8 cellular contexts compared by ENCODE assay signal in genomic region chr1:209692745-209693504, GRCh38. TPM values are rescaled to one million over a fixed set of nuclear protein-coding genes. Genes with fewer than 3 reads are reported as not detected.
DNase-seq lines count a peak whose midpoint lies in the region; ATAC-seq, FAIRE-seq and TF ChIP-seq lines count a peak whose summit lies in the region.

No MANE protein-coding gene starts in this region.

- in situ Hi-C loops in K562 (cut with MboI): no loop called here

- no peaks in the 10 kb centered on the region for H4K20me1 ChIP-seq in DND-41 (ENCODE audit: insufficient read depth, low read length)
- H4K20me1 ChIP-seq in K562 (replicated peaks; ENCODE audit: control insufficient read depth, insufficient read depth, low read length): no peaks in the 10 kb centered on the region

- no peak for TF ChIP-seq POLR2A in K562 (conservative IDR thresholded peaks at IDR 0.05)

- FAIRE-seq in TTC549 (lab: Jason Lieb, UNC) (peak; percentile 92), K562 (lab: Jason Lieb, UNC) (peak; percentile 89)

- no TSS peak for BruUV-seq in K562 (replicated peaks; lab: Mats Ljungman, UMichigan)

- peak; percentile 34; the same call in 1 of the 2 replicates for TF ChIP-seq EP300 in K562 (IDR thresholded peaks at IDR 0.05; ENCODE audit: low read length)

- intact Hi-C loops in K562 (cut with micrococcal nuclease): loop anchor here (1.0 to 10.0 kb wide), 7 partner anchors 50 to 292 kb away; no protein-coding TSS in a partner anchor

- H3K9ac ChIP-seq in DND-41 (ENCODE audit: low read depth, low read length): no peak overlapping the region
- no peak overlapping the region for H3K9ac ChIP-seq in K562 (ENCODE audit: insufficient read depth in 1 of 2, low read depth in 2 of 2, low read length in 2 of 2)

- no peaks in the 10 kb centered on the region for H3K27me3 ChIP-seq in DND-41 (ENCODE audit: insufficient read depth, low read length, poor library complexity)
- peaks cover 0 to 3% of the 10 kb centered on the region in 2 experiments; a peak in 1 of 5 replicates for H3K27me3 ChIP-seq in K562 (ENCODE audit: control insufficient read depth in 2 of 2, insufficient read depth in 2 of 2, low read length in 2 of 2)

- H3K36me3 ChIP-seq in DND-41 (ENCODE audit: insufficient read depth, low read length) (no peaks in the 10 kb centered on the region), K562 (ENCODE audit: control insufficient read depth, insufficient read depth, low read length) (no peaks in the 10 kb centered on the region)

- CTCF ChIA-PET in K562 (lab: Yijun Ruan, JAX; ENCODE audit: low intra/inter-chr PET ratio): interaction anchor here (0.7 to 3.8 kb wide), 9 partner anchors 49 to 127 kb away, joined by 3 to 64 read pairs (median 5); no protein-coding TSS in a partner anchor

- peaks cover 4% of the 10 kb centered on the region for H3K4me1 ChIP-seq in DND-41 (ENCODE audit: insufficient read depth, low read length)
- no peaks in the 10 kb centered on the region; a peak in 2 of 5 replicates for H3K4me1 ChIP-seq in K562 (replicated peaks in 1 of 2; ENCODE audit: control insufficient read depth in 2 of 2, insufficient read depth in 2 of 2, low read length in 2 of 2)

- 0% methylated on average over 3 of the region's 3 CpGs for whole genome bisulfite sequencing in K562 (ENCODE audit: insufficient coverage, low coverage, missing lambda C conversion rate)

- no peaks in the 10 kb centered on the region for H3K79me2 ChIP-seq in DND-41 (ENCODE audit: insufficient read depth, low read length)
- no peaks in the 10 kb centered on the region for H3K79me2 ChIP-seq in K562 (ENCODE audit: control insufficient read depth, insufficient read depth, low read length)

- no peaks in the 10 kb centered on the region for H3K9me1 ChIP-seq in K562 (ENCODE audit: control insufficient read depth, insufficient read depth, low read length)

- POLR2A ChIA-PET in K562 (lab: Yijun Ruan, JAX): interaction anchor here (0.6 to 1.2 kb wide), 4 partner anchors 20 to 123 kb away, joined by 3 to 5 read pairs (median 3); no protein-coding TSS in a partner anchor

- H3K4me2 ChIP-seq in DND-41 (ENCODE audit: insufficient read depth, low read length) (peak overlapping the region; percentile 2; the same call in 1 of the 2 replicates), K562 (ENCODE audit: insufficient read depth, low read length) (no peak overlapping the region)

- H3K9me3 ChIP-seq in DND-41 (ENCODE audit: insufficient read depth, low read length, severe bottlenecking) (no peaks in the 10 kb centered on the region), K562 (replicated peaks; ENCODE audit: control insufficient read depth, insufficient read depth, low read depth, low read length) (no peaks in the 10 kb centered on the region)

- no peak overlapping the region for H2AFZ ChIP-seq in DND-41 (ENCODE audit: low read depth, low read length)
- H2AFZ ChIP-seq in K562 (ENCODE audit: low read depth, low read length): no peak overlapping the region

- peak; percentile 99 to 100 for TF ChIP-seq RAD21 in K562 (CRISPR knock-in tag; conservative IDR thresholded peaks at IDR 0.05 in 1 of 2, IDR thresholded peaks at IDR 0.05 in 1 of 2)

- H3K4me3 ChIP-seq in DND-41 (ENCODE audit: low read depth in 1 of 2, low read length in 2 of 2): no peak overlapping the region
- no peak overlapping the region for H3K4me3 ChIP-seq in HFF-Myc (replicated peaks; ENCODE audit: low read depth, low read length)
- no peak overlapping the region for H3K4me3 ChIP-seq in K562

- no peak overlapping the region for H3K27ac ChIP-seq in DND-41 (ENCODE audit: low read length)
- no peak overlapping the region for H3K27ac ChIP-seq in K562 (ENCODE audit: extremely low read depth, low read depth, low read length)

- TF ChIP-seq CTCF in DND-41 (IDR thresholded peaks at IDR 0.05; ENCODE audit: borderline replicate concordance, extremely low read depth, low read length, poor library complexity, severe bottlenecking): peak; percentile 82
- peak; percentile 78 for TF ChIP-seq CTCF in HFF-Myc (IDR thresholded peaks at IDR 0.05; ENCODE audit: low read depth, low read length, missing control alignments)
- TF ChIP-seq CTCF in K562 (IDR thresholded peaks at IDR 0.05 in 2 of 3, conservative IDR thresholded peaks at IDR 0.05 in 1 of 3; ENCODE audit: insufficient read depth in 2 of 3, low read depth in 1 of 3, low read length in 3 of 3): peak; percentile 86 to 99 (median 90)

- DNase-seq in DND-41: peak; percentile 66
- DNase-seq in HFF-Myc (ENCODE audit: extremely low read depth, low read depth): peak; percentile 59
- DNase-seq in NCI-H2081 (lab: John Stamatoyannopoulos, UW): peak; percentile 76 to 85
- peak; percentile 72 to 85 (median 76) for DNase-seq in K562 (ENCODE audit: extremely low read depth in 1 of 4, low spot score in 3 of 4)
- DNase-seq in iPS DF 4.7 (ENCODE audit: extremely low read depth, low spot score): peak; percentile 33
- peak; percentile 76 for DNase-seq in smooth muscle cell of the brain vasculature (ENCODE audit: low read depth, low spot score)

- ATAC-seq in DND-41 (ENCODE audit: insufficient read depth, low read depth): peak; percentile 67; the same call in 2 of the 3 replicates
- ATAC-seq in K562: peak; percentile 79
- ATAC-seq in GM21737 (IDR thresholded peaks at IDR 0.05; ENCODE audit: unreplicated experiment): no peak

TF ChIP-seq in K562, 482 proteins besides CTCF, POLR2A, EP300 and RAD21 (continues in another document):
- TF ChIP-seq CREBBP (IDR thresholded peaks at IDR 0.05; ENCODE audit: low read depth, low read length) (no peak), TSC22D4 (tag; IDR thresholded peaks at IDR 0.05) (no peak), ZNF133 (CRISPR knock-in tag; IDR thresholded peaks at IDR 0.05) (no peak), XRCC3 (IDR thresholded peaks at IDR 0.05) (no peak), TFAM (CRISPR knock-in tag; conservative IDR thresholded peaks at IDR 0.05) (no peak), CCNT2 (IDR thresholded peaks at IDR 0.05; ENCODE audit: borderline replicate concordance, extremely low read depth, insufficient read length, low read depth, low read length) (no peak), ZNF778 (CRISPR knock-in tag; IDR thresholded peaks at IDR 0.05) (no peak)

RNA-seq across cellular contexts. Expression of gene HSD11B1, which starts 11.7 kb away (rescaled TPM):
- total RNA-seq in K562 (2011; cell fraction: chromatin; rRNA removed; ENCODE audit: low replicate concordance): not detected in 2 replicates
- not detected in 2 replicates for total RNA-seq in K562 (2011; cell fraction: nucleolus; rRNA removed)
- not detected in 2 replicates for total RNA-seq in K562 (2011; cell fraction: nucleoplasm; rRNA removed)
- total RNA-seq in K562 (2014; rRNA removed) (not detected in 2 replicates), K562 (2014; rRNA removed; fragmentation: Illumina TruSeq; extraction: Trizol) (not detected in 2 replicates), K562 (2015; rRNA removed; fragmentation: Illumina TruSeq; extraction: Trizol) (not detected in 2 replicates), K562 (2021) (0.16 TPM in 1 of 2 replicates, not detected in the other)
- polyA plus RNA-seq in K562 (2011; rRNA removed) (not detected in 2 replicates), K562 (2014; fragmentation: Illumina TruSeq; extraction: Trizol) (not detected in 2 replicates), K562 (2014; fragmentation: Nextera tagmentation; extraction: Ambion mirVana) (under 1 TPM in 1 of 2 experiments, not detected in 1; 0.04 TPM), K562 (2014; rRNA removed) (not detected in 2 replicates)
- not detected in 2 replicates for polyA plus RNA-seq in K562 (2011; cell fraction: cytosol; rRNA removed)
- not detected in 2 replicates for polyA plus RNA-seq in K562 (2011; cell fraction: nucleus; rRNA removed)
- polyA plus RNA-seq in K562 (2012): 0.17 and 2.6 TPM in 2 replicates
- not detected in 2 replicates for polyA minus RNA-seq in K562 (2011; rRNA and poly(A)+ RNA removed)
- not detected in 2 replicates for polyA minus RNA-seq in K562 (2011; cell fraction: cytosol; rRNA and poly(A)+ RNA removed)
- polyA minus RNA-seq in K562 (2011; cell fraction: nucleus; rRNA and poly(A)+ RNA removed): not detected in 2 replicates

RNA-seq across cellular contexts. Expression of gene G0S2, which starts 17.7 kb away (rescaled TPM):
- not detected in 2 replicates for total RNA-seq in K562 (2011; cell fraction: chromatin; rRNA removed; ENCODE audit: low replicate concordance)
- 0.50 and 0.79 TPM in 2 replicates for total RNA-seq in K562 (2011; cell fraction: nucleolus; rRNA removed)
- 0.66 TPM in 1 of 2 replicates, not detected in the other for total RNA-seq in K562 (2011; cell fraction: nucleoplasm; rRNA removed)
- total RNA-seq in K562 (2014; rRNA removed): 60.4 and 79.0 TPM in 2 replicates
- total RNA-seq in K562 (2014; rRNA removed; fragmentation: Illumina TruSeq; extraction: Trizol): 10.6 and 11.4 TPM in 2 replicates
- total RNA-seq in K562 (2015; rRNA removed; fragmentation: Illumina TruSeq; extraction: Trizol): 4.2 and 5.6 TPM in 2 replicates
- 37.4 and 39.5 TPM in 2 replicates for total RNA-seq in K562 (2021)
- polyA plus RNA-seq in K562 (2011; rRNA removed): 0.18 and 0.30 TPM in 2 replicates
- 0.13 and 0.39 TPM in 2 replicates for polyA plus RNA-seq in K562 (2011; cell fraction: cytosol; rRNA removed)
- polyA plus RNA-seq in K562 (2011; cell fraction: nucleus; rRNA removed): 0.18 TPM in 1 of 2 replicates, not detected in the other
- polyA plus RNA-seq in K562 (2012): 21.3 and 213 TPM in 2 replicates
- polyA plus RNA-seq in K562 (2014; fragmentation: Illumina TruSeq; extraction: Trizol): 11.7 and 24.0 TPM in 2 replicates
- polyA plus RNA-seq in K562 (2014; fragmentation: Nextera tagmentation; extraction: Ambion mirVana): 1 to 10 TPM; 4.9 to 8.9 TPM
- 65.6 and 70.4 TPM in 2 replicates for polyA plus RNA-seq in K562 (2014; rRNA removed)
- polyA minus RNA-seq in K562 (2011; rRNA and poly(A)+ RNA removed): not detected in 2 replicates
- polyA minus RNA-seq in K562 (2011; cell fraction: cytosol; rRNA and poly(A)+ RNA removed): not detected in 2 replicates
- not detected in 2 replicates for polyA minus RNA-seq in K562 (2011; cell fraction: nucleus; rRNA and poly(A)+ RNA removed)

RNA-seq across cellular contexts. Expression of gene LAMB3, which starts 40.7 kb away (rescaled TPM):
- 1.1 and 1.9 TPM in 2 replicates for total RNA-seq in K562 (2011; cell fraction: chromatin; rRNA removed; ENCODE audit: low replicate concordance)
- total RNA-seq in K562 (2011; cell fraction: nucleolus; rRNA removed): 1.8 and 2.0 TPM in 2 replicates
- total RNA-seq in K562 (2011; cell fraction: nucleoplasm; rRNA removed): 1.2 TPM in 2 replicates
- total RNA-seq in K562 (2014; rRNA removed): 0.91 and 1.0 TPM in 2 replicates
- total RNA-seq in K562 (2014; rRNA removed; fragmentation: Illumina TruSeq; extraction: Trizol): 0.61 and 1.3 TPM in 2 replicates
- 0.91 and 0.94 TPM in 2 replicates for total RNA-seq in K562 (2015; rRNA removed; fragmentation: Illumina TruSeq; extraction: Trizol)
- total RNA-seq in K562 (2021): 1.3 and 1.9 TPM in 2 replicates
- polyA plus RNA-seq in K562 (2011; rRNA removed): 0.42 and 0.72 TPM in 2 replicates
- 0.86 and 1.2 TPM in 2 replicates for polyA plus RNA-seq in K562 (2011; cell fraction: cytosol; rRNA removed)
- 0.73 and 1.2 TPM in 2 replicates for polyA plus RNA-seq in K562 (2011; cell fraction: nucleus; rRNA removed)
- 2.0 and 6.6 TPM in 2 replicates for polyA plus RNA-seq in K562 (2012)
- polyA plus RNA-seq in K562 (2014; fragmentation: Illumina TruSeq; extraction: Trizol): 0.67 and 0.97 TPM in 2 replicates
- under 1 TPM; 0.08 to 0.21 TPM for polyA plus RNA-seq in K562 (2014; fragmentation: Nextera tagmentation; extraction: Ambion mirVana)
- polyA plus RNA-seq in K562 (2014; rRNA removed): 1.0 and 3.1 TPM in 2 replicates
- polyA minus RNA-seq in K562 (2011; rRNA and poly(A)+ RNA removed): 0.18 and 0.87 TPM in 2 replicates
- polyA minus RNA-seq in K562 (2011; cell fraction: cytosol; rRNA and poly(A)+ RNA removed): 1.0 and 5.0 TPM in 2 replicates
- polyA minus RNA-seq in K562 (2011; cell fraction: nucleus; rRNA and poly(A)+ RNA removed): 0.81 and 1.4 TPM in 2 replicates
